ENCODE assay signal across 9 cellular contexts in genomic region chr19:6677924-6678689, GRCh38. TPM values are rescaled to one million over a fixed set of nuclear protein-coding genes. Genes with fewer than 3 reads are reported as not detected.
DNase-seq lines count a peak whose midpoint lies in the region; ATAC-seq and TF ChIP-seq lines count a peak whose summit lies in the region.
"Had no signal": no experiment of that assay in that cellular context is flagged by ENCODE, and none has a peak within 500 bp of the region (broad histone marks: within the 10 kb centered on the region; RNA-seq: fewer than 3 reads in every experiment).

No MANE protein-coding gene starts in this region.

- H2AFZ ChIP-seq in mammary epithelial cell (ENCODE audit: low read depth, low read length), result no peak overlapping the region

- CTCF ChIA-PET in CD8-positive, alpha-beta T cell (lab: Charles Lee), result interaction anchor here (1.2 kb wide), 1 partner anchor 10 kb away, joined by 3 read pairs; no protein-coding TSS in a partner anchor
- CTCF ChIA-PET in Panc1 (lab: Charles Lee) (no interaction called here), mammary epithelial cell (lab: Charles Lee; ENCODE audit: low non-redundant PET) (interaction anchor here (0.6 kb wide), 1 partner anchor 185 kb away, joined by 3 read pairs; no protein-coding TSS in a partner anchor)

- no peak for TF ChIP-seq POLR2A in lower leg skin (IDR thresholded peaks at IDR 0.05)

- H3K4me1 Mint-ChIP-seq in CD8-positive, alpha-beta T cell (ENCODE audit: low read depth), result peaks cover 28% of the 10 kb centered on the region
- H3K4me1 Mint-ChIP-seq in natural killer cell treated with Interleukin-12 subunit alpha and Interleukin-12 subunit beta and Interleukin-15 and Interleukin-18, amount 100 ng/mL, for 72 hours (ENCODE audit: low read depth in 2 of 2), result peaks cover 39 to 47% of the 10 kb centered on the region in 2 donors

- dilution Hi-C loops in mammary epithelial cell (cut with HindIII; ENCODE audit: low sequenced_read_pairs), result loop anchor here (5.0 to 10.0 kb wide), 9 partner anchors 44 to 907 kb away; partner anchors contain the start of gene C3

- H3K36me3 Mint-ChIP-seq in CD8-positive, alpha-beta T cell, result no peaks in the 10 kb centered on the region
- H3K36me3 Mint-ChIP-seq in natural killer cell treated with Interleukin-12 subunit alpha and Interleukin-12 subunit beta and Interleukin-15 and Interleukin-18, amount 100 ng/mL, for 72 hours, result no peaks in the 10 kb centered on the region

- H3K4me1 ChIP-seq in CD8-positive, alpha-beta T cell (ENCODE audit: insufficient read depth, low read length), result peaks cover 21% of the 10 kb centered on the region
- H3K4me1 ChIP-seq in Panc1 (ENCODE audit: control insufficient read depth, insufficient read depth, low read length) (no peaks in the 10 kb centered on the region), mammary epithelial cell (ENCODE audit: insufficient read depth, low read length) (peaks cover 28% of the 10 kb centered on the region)

- BruUV-seq in Panc1 (replicated peaks; lab: Mats Ljungman, UMichigan) (no TSS peak), mammary epithelial cell (replicated peaks; lab: Mats Ljungman, UMichigan) (no TSS peak)

- TF ChIP-seq CTCF in CD8-positive, alpha-beta T cell (IDR thresholded peaks at IDR 0.05), result no peak
- TF ChIP-seq CTCF in Panc1 (IDR thresholded peaks at IDR 0.05) (no peak), mammary epithelial cell (conservative IDR thresholded peaks at IDR 0.05 in 1 of 2, IDR thresholded peaks at IDR 0.05 in 1 of 2; ENCODE audit: extremely low read depth in 1 of 2, insufficient read depth in 1 of 2, low read depth in 1 of 2, low read length in 2 of 2) (no peak), lower leg skin (IDR thresholded peaks at IDR 0.05) (no peak)

- peak overlapping the region; percentile 19 for H3K27ac Mint-ChIP-seq in CD8-positive, alpha-beta T cell
- H3K27ac Mint-ChIP-seq in natural killer cell treated with Interleukin-12 subunit alpha and Interleukin-12 subunit beta and Interleukin-15 and Interleukin-18, amount 100 ng/mL, for 72 hours, result peak overlapping the region; percentile 0 to 40

- no peaks in the 10 kb centered on the region for H3K79me2 ChIP-seq in mammary epithelial cell (ENCODE audit: insufficient read depth, low read length)

- no peaks in the 10 kb centered on the region for H3K27me3 ChIP-seq in CD8-positive, alpha-beta T cell (ENCODE audit: insufficient read depth, low read length)
- H3K27me3 ChIP-seq in Panc1 (ENCODE audit: control insufficient read depth, insufficient read depth, low read length) (no peaks in the 10 kb centered on the region), mammary epithelial cell (ENCODE audit: insufficient read depth, low read length) (no peaks in the 10 kb centered on the region)

- H3K4me3 Mint-ChIP-seq in CD8-positive, alpha-beta T cell, result peak overlapping the region; percentile 20
- peak overlapping the region; percentile 73 for H3K4me3 Mint-ChIP-seq in natural killer cell treated with Interleukin-12 subunit alpha and Interleukin-12 subunit beta and Interleukin-15 and Interleukin-18, amount 100 ng/mL, for 72 hours

- no peak for ATAC-seq in CD8-positive, alpha-beta T cell
- ATAC-seq in Panc1 (0 out of 2 replicates have a peak, but pooled peaks have one; percentile 53), GM21737 (IDR thresholded peaks at IDR 0.05; ENCODE audit: unreplicated experiment) (no peak)
- peak in 1 of 2 donors; percentile 38 for ATAC-seq in natural killer cell treated with Interleukin-12 subunit alpha and Interleukin-12 subunit beta and Interleukin-15 and Interleukin-18, amount 100 ng/mL, for 72 hours

- H3K4me3 ChIP-seq in CD8-positive, alpha-beta T cell (ENCODE audit: low read depth, low read length), result no peak overlapping the region
- H3K4me3 ChIP-seq in Panc1 (ENCODE audit: low read depth in 2 of 2, low read length in 2 of 2) (no peak overlapping the region), mammary epithelial cell (replicated peaks in 1 of 3; ENCODE audit: insufficient read depth in 1 of 3, low read depth in 2 of 3, low read length in 3 of 3) (no peak overlapping the region), lower leg skin (ENCODE audit: low read depth, poor library complexity, severe bottlenecking) (no peak overlapping the region)

- no peaks in the 10 kb centered on the region for H3K36me3 ChIP-seq in CD8-positive, alpha-beta T cell (ENCODE audit: insufficient read depth, low read length)
- H3K36me3 ChIP-seq in Panc1 (ENCODE audit: control insufficient read depth, insufficient read depth, low read length) (no peaks in the 10 kb centered on the region), mammary epithelial cell (ENCODE audit: insufficient read depth, low read length) (no peaks in the 10 kb centered on the region)

- H3K9ac ChIP-seq in mammary epithelial cell (ENCODE audit: insufficient read depth, low read length), result no peak overlapping the region

- H4K20me1 ChIP-seq in mammary epithelial cell (ENCODE audit: insufficient read depth, low read length), result no peaks in the 10 kb centered on the region

- intact Hi-C loops in CD8-positive, alpha-beta T cell (cut with DNase I, micrococcal nuclease), result loop anchor here in 1 of 2 experiments (5.0 kb wide), 2 partner anchors 39 to 184 kb away; no protein-coding TSS in a partner anchor
- intact Hi-C loops in Panc1 (cut with micrococcal nuclease; ENCODE audit: unreplicated experiment), result no loop called here
- intact Hi-C loops in mammary epithelial cell (cut with micrococcal nuclease), result no loop called here
- intact Hi-C loops in lower leg skin (cut with DNase I; ENCODE audit: low total_unique reads), result no loop called here

- peak in 4 of 7 experiments; percentile 37 to 75 (median 45) for DNase-seq in CD8-positive, alpha-beta T cell
- DNase-seq in Panc1 (ENCODE audit: low read depth, low spot score), result no peak
- peak; percentile 57 for DNase-seq in mammary epithelial cell
- DNase-seq in natural killer cell treated with Interleukin-12 subunit alpha and Interleukin-12 subunit beta and Interleukin-15 and Interleukin-18, amount 100 ng/mL, for 72 hours (ENCODE audit: low spot score), result no peak
- no peak for DNase-seq in C1 segment of cervical spinal cord (lab: John Stamatoyannopoulos, UW)
- no peak for DNase-seq in NOMO-1 treated with dmso at 0.1 percent for 144 hours (lab: John Stamatoyannopoulos, UW; ENCODE audit: unreplicated experiment)
- DNase-seq in lower leg skin (ENCODE audit: low spot score in 2 of 2), result no peak
- DNase-seq: caudate nucleus had no signal

- no peak overlapping the region for H3K4me2 ChIP-seq in mammary epithelial cell (ENCODE audit: insufficient read depth, low read depth, low read length)

- no peaks in the 10 kb centered on the region for H3K9me3 ChIP-seq in CD8-positive, alpha-beta T cell (ENCODE audit: low read length)
- no peaks in the 10 kb centered on the region for H3K9me3 ChIP-seq in Panc1 (ENCODE audit: control insufficient read depth, insufficient read depth, low read depth, low read length)
- no peaks in the 10 kb centered on the region for H3K9me3 ChIP-seq in mammary epithelial cell (replicated peaks; ENCODE audit: insufficient read depth, low read length)

- POLR2A ChIA-PET in CD8-positive, alpha-beta T cell (lab: Charles Lee), result no interaction called here
- POLR2A ChIA-PET in Panc1 (lab: Charles Lee), result no interaction called here

- WGBS in mammary epithelial cell (ENCODE audit: low coverage, missing lambda C conversion rate), result 65% methylated on average over 12 of the region's 29 CpGs
- WGBS in lower leg skin, 2 donors, result 50 to 62% methylated on average over 29 of the region's 29 CpGs

- H3K9me3 Mint-ChIP-seq in CD8-positive, alpha-beta T cell, result no peaks in the 10 kb centered on the region
- H3K9me3 Mint-ChIP-seq in natural killer cell treated with Interleukin-12 subunit alpha and Interleukin-12 subunit beta and Interleukin-15 and Interleukin-18, amount 100 ng/mL, for 72 hours, result peaks cover 4% of the 10 kb centered on the region

- no peak overlapping the region for H3K27ac ChIP-seq in CD8-positive, alpha-beta T cell (ENCODE audit: low read depth, low read length)
- H3K27ac ChIP-seq in Panc1 (ENCODE audit: low read length), result no peak overlapping the region
- H3K27ac ChIP-seq in mammary epithelial cell (ENCODE audit: insufficient read depth, low read depth, low read length), result no peak overlapping the region

- in situ Hi-C loops in Panc1 (cut with HindIII; ENCODE audit: low pct_unique_long_range_greater_than_20kb, low sequenced_read_pairs), result no loop called here
- in situ Hi-C loops in mammary epithelial cell (cut with MboI; ENCODE audit: low sequenced_read_pairs in 2 of 2), result no loop called here

- H3K27me3 Mint-ChIP-seq in CD8-positive, alpha-beta T cell (ENCODE audit: low read depth), result no peaks in the 10 kb centered on the region
- H3K27me3 Mint-ChIP-seq in natural killer cell treated with Interleukin-12 subunit alpha and Interleukin-12 subunit beta and Interleukin-15 and Interleukin-18, amount 100 ng/mL, for 72 hours, result peaks cover 0 to 2% of the 10 kb centered on the region in 2 donors

RNA-seq across cellular contexts. Expression of gene TNFSF14, which starts 8.1 kb away (rescaled TPM):
- total RNA-seq in CD8-positive, alpha-beta T cell, result 1 to 10 TPM; 6.9 TPM
- 0.18 TPM for total RNA-seq in Panc1 (2021; ENCODE audit: unreplicated experiment)
- polyA plus RNA-seq in Panc1 (2012; ENCODE audit: insufficient read length), result not detected
- under 1 TPM in 1 of 2 donors, not detected in 1; 0.16 TPM for total RNA-seq in mammary epithelial cell
- not detected for polyA plus RNA-seq in mammary epithelial cell
- polyA minus RNA-seq in mammary epithelial cell, result not detected
- total RNA-seq in natural killer cell treated with Interleukin-12 subunit alpha and Interleukin-12 subunit beta and Interleukin-15 and Interleukin-18, amount 100 ng/mL, for 72 hours, result 10 to 100 TPM in 1 of 2 donors, 1 to 10 TPM in 1; 4.5 to 11.3 TPM
- under 1 TPM in 2 of 4 donors, not detected in 2; 0.03 to 0.08 TPM for total RNA-seq in lower leg skin

RNA-seq across cellular contexts. Expression of gene C3, which starts 42.3 kb away (rescaled TPM):
- total RNA-seq in CD8-positive, alpha-beta T cell, result not detected
- total RNA-seq in Panc1 (2021; ENCODE audit: unreplicated experiment), result 5.0 TPM
- 1.3 TPM for polyA plus RNA-seq in Panc1 (2012; ENCODE audit: insufficient read length)
- 100 to 1,000 TPM in 1 of 2 donors, 10 to 100 TPM in 1; 20.5 to 122 TPM for total RNA-seq in mammary epithelial cell
- 142 TPM for polyA plus RNA-seq in mammary epithelial cell
- polyA minus RNA-seq in mammary epithelial cell, result 403 TPM
- total RNA-seq in natural killer cell treated with Interleukin-12 subunit alpha and Interleukin-12 subunit beta and Interleukin-15 and Interleukin-18, amount 100 ng/mL, for 72 hours, result 1 to 10 TPM; 3.5 to 9.2 TPM
- total RNA-seq in lower leg skin, result 100 to 1,000 TPM in 1 of 4 donors, 10 to 100 TPM in 3; 28.8 to 155 (median 79.6) TPM

RNA-seq across cellular contexts. Expression of gene GPR108, which starts 59.3 kb away (rescaled TPM):
- total RNA-seq in CD8-positive, alpha-beta T cell, result 10 to 100 TPM; 31.9 to 33.1 TPM
- total RNA-seq in Panc1 (2021; ENCODE audit: unreplicated experiment), result 43.0 TPM
- 63.5 TPM for polyA plus RNA-seq in Panc1 (2012; ENCODE audit: insufficient read length)
- total RNA-seq in mammary epithelial cell, result 10 to 100 TPM; 50.2 to 95.9 TPM
- 75.9 TPM for polyA plus RNA-seq in mammary epithelial cell
- polyA minus RNA-seq in mammary epithelial cell, result 230 TPM
- 10 to 100 TPM; 67.4 to 70.4 TPM for total RNA-seq in natural killer cell treated with Interleukin-12 subunit alpha and Interleukin-12 subunit beta and Interleukin-15 and Interleukin-18, amount 100 ng/mL, for 72 hours
- 10 to 100 TPM; 57.1 to 80.0 (median 66.9) TPM for total RNA-seq in lower leg skin

Comparison
In these comparisons a context has a peak if more than half of its experiments do, and no peak if none do; other contexts are left out.
1. DNase-seq: peak in CD8-positive, alpha-beta T cell (4 of 7) and mammary epithelial cell (single experiment); none in Panc1 (single experiment), natural killer cell treated with Interleukin-12 subunit alpha and Interleukin-12 subunit beta and Interleukin-15 and Interleukin-18, amount 100 ng/mL, for 72 hours (single experiment), C1 segment of cervical spinal cord (0 of 14), NOMO-1 treated with dmso at 0.1 percent for 144 hours (single experiment) and lower leg skin (0 of 2).